ENCODE assay signal across 11 cellular contexts in the genomic region with DNA sequence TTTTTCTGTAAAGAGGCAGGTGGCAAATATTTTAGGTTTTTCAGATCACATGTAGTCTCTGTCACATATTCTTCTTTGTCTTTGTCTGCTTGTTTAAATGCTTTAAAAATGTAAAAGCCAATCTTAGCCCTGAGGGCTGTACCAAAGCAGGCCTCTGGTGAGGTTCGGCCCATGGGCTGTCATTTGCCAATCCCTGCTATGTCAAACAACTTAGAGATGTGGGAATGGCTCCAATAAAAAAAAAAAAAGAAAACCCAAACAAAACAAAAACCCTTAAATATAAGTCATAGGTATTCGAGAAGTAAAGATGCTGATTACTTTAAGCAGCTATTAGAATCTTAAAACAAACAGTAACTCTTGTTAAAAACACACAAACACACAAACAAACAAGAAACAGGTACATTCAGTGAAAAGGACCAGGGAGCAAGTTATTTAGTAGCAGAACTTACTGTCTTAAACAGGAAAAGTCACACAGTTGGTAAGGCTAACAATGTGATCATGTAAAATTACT.
DNase-seq lines count a peak whose midpoint lies in the region; ATAC-seq and TF ChIP-seq lines count a peak whose summit lies in the region.
"Had no signal": no experiment of that assay in that cellular context is flagged by ENCODE, and none has a peak within 500 bp of the region (broad histone marks: within the 10 kb centered on the region; RNA-seq: fewer than 3 reads in every experiment).

No MANE protein-coding gene starts in this region.

- H3K4me1 ChIP-seq in esophagus squamous epithelium (peaks cover 0 to 20% (median 8%) of the 10 kb centered on the region in 3 donors), adrenal gland (replicated peaks in 1 of 2) (peaks cover 14 to 15% of the 10 kb centered on the region in 2 donors), body of pancreas (no peaks in the 10 kb centered on the region)
- H3K4me1 ChIP-seq: SJCRH30 had no signal

- peaks cover 56% of the 10 kb centered on the region for H3K4me1 Mint-ChIP-seq in stimulated activated naive CD8-positive, alpha-beta T cell treated with anti-CD3 and anti-CD28 coated beads, Interleukin-15, Interleukin-2, amounts not matched to agents 100 ng/mL and 50 ng/mL, for 24 hours (ENCODE audit: low read depth)
- peaks cover 39% of the 10 kb centered on the region for H3K4me1 Mint-ChIP-seq in T-helper 2 cell treated with Interferon-gamma antibody and Interleukin-4, amounts not matched to agents 5 μg/mL and 100 μg/mL, for 36 hours (ENCODE audit: low read depth)

- TF ChIP-seq POLR2A in esophagus squamous epithelium (IDR thresholded peaks at IDR 0.05) (no peak), adrenal gland (IDR thresholded peaks at IDR 0.05) (no peak), body of pancreas (IDR thresholded peaks at IDR 0.05) (no peak)

- ATAC-seq in stimulated activated naive CD8-positive, alpha-beta T cell treated with anti-CD3 and anti-CD28 coated beads, Interleukin-15, Interleukin-2, amounts not matched to agents 100 U/mL and 50 U/mL, for 24 hours = no peak
- ATAC-seq in body of pancreas = no peak

- no peaks in the 10 kb centered on the region for H3K36me3 ChIP-seq in esophagus squamous epithelium
- no peaks in the 10 kb centered on the region for H3K36me3 ChIP-seq in adrenal gland (replicated peaks in 1 of 2)
- no peaks in the 10 kb centered on the region for H3K36me3 ChIP-seq in body of pancreas (replicated peaks in 1 of 2; ENCODE audit: insufficient read depth in 1 of 2, low read depth in 2 of 2)
- H3K36me3 ChIP-seq: SJCRH30 had no signal

- TF ChIP-seq CTCF in esophagus squamous epithelium (IDR thresholded peaks at IDR 0.05) (no peak), adrenal gland (IDR thresholded peaks at IDR 0.05) (no peak), body of pancreas (IDR thresholded peaks at IDR 0.05) (no peak)

- H3K27me3 ChIP-seq in esophagus squamous epithelium = no peaks in the 10 kb centered on the region
- H3K27me3 ChIP-seq in adrenal gland = no peaks in the 10 kb centered on the region
- H3K27me3 ChIP-seq in body of pancreas = no peaks in the 10 kb centered on the region
- H3K27me3 ChIP-seq: SJCRH30 had no signal

- H3K4me3 Mint-ChIP-seq in stimulated activated naive CD8-positive, alpha-beta T cell treated with anti-CD3 and anti-CD28 coated beads, Interleukin-15, Interleukin-2, amounts not matched to agents 100 ng/mL and 50 ng/mL, for 24 hours = peak overlapping the region; percentile 77
- H3K4me3 Mint-ChIP-seq in T-helper 2 cell treated with Interferon-gamma antibody and Interleukin-4, amounts not matched to agents 5 μg/mL and 100 μg/mL, for 36 hours = peak overlapping the region; percentile 70

- H3K27ac Mint-ChIP-seq in stimulated activated naive CD8-positive, alpha-beta T cell treated with anti-CD3 and anti-CD28 coated beads, Interleukin-15, Interleukin-2, amounts not matched to agents 100 ng/mL and 50 ng/mL, for 24 hours = peak overlapping the region; percentile 100
- peak overlapping the region; percentile 93 for H3K27ac Mint-ChIP-seq in T-helper 2 cell treated with Interferon-gamma antibody and Interleukin-4, amounts not matched to agents 5 μg/mL and 100 μg/mL, for 36 hours

- peaks cover 68% of the 10 kb centered on the region for H3K36me3 Mint-ChIP-seq in stimulated activated naive CD8-positive, alpha-beta T cell treated with anti-CD3 and anti-CD28 coated beads, Interleukin-15, Interleukin-2, amounts not matched to agents 100 ng/mL and 50 ng/mL, for 24 hours (ENCODE audit: low read depth)
- H3K36me3 Mint-ChIP-seq in T-helper 2 cell treated with Interferon-gamma antibody and Interleukin-4, amounts not matched to agents 5 μg/mL and 100 μg/mL, for 36 hours (ENCODE audit: low read depth) = peaks cover 26% of the 10 kb centered on the region

- H3K27ac ChIP-seq in esophagus squamous epithelium (peak overlapping the region in 3 of 4 donors; percentile 41 to 57 (median 52)), adrenal gland (peak overlapping the region in 2 of 5 donors; percentile 55 to 57), body of pancreas (no peak overlapping the region)
- H3K27ac ChIP-seq: SJCRH30 had no signal

- H3K4me3 ChIP-seq in esophagus squamous epithelium = no peak overlapping the region
- no peak overlapping the region for H3K4me3 ChIP-seq in adrenal gland
- no peak overlapping the region for H3K4me3 ChIP-seq in body of pancreas
- H3K4me3 ChIP-seq: SJCRH30 had no signal

- H3K9me3 Mint-ChIP-seq in stimulated activated naive CD8-positive, alpha-beta T cell treated with anti-CD3 and anti-CD28 coated beads, Interleukin-15, Interleukin-2, amounts not matched to agents 100 ng/mL and 50 ng/mL, for 24 hours = peaks cover 61% of the 10 kb centered on the region
- H3K9me3 Mint-ChIP-seq in T-helper 2 cell treated with Interferon-gamma antibody and Interleukin-4, amounts not matched to agents 5 μg/mL and 100 μg/mL, for 36 hours = peaks cover 50% of the 10 kb centered on the region

- intact Hi-C loops in esophagus squamous epithelium (cut with DNase I) = no loop called here
- intact Hi-C loops in adrenal gland (cut with DNase I) = no loop called here
- intact Hi-C loops in body of pancreas (cut with DNase I) = no loop called here

- no peak for DNase-seq in stimulated activated naive CD8-positive, alpha-beta T cell treated with anti-CD3 and anti-CD28 coated beads, Interleukin-15, Interleukin-2, amounts not matched to agents 100 U/mL and 50 U/mL, for 24 hours
- no peak for DNase-seq in T-helper 2 cell treated with Interferon-gamma antibody and Interleukin-4, amounts not matched to agents 5 μg/mL and 100 μg/mL, for 36 hours (ENCODE audit: low spot score)
- DNase-seq in esophagus squamous epithelium (lab: John Stamatoyannopoulos, UW) (no peak), adrenal gland (no peak), NCI-H2081 (lab: John Stamatoyannopoulos, UW) (no peak), retina (no peak), body of pancreas (no peak)
- DNase-seq: left cardiac atrium, NCI-H524 treated with DMSO at 0.1 percent for 48 hours had no signal

- peaks cover 0 to 36% (median 13%) of the 10 kb centered on the region in 3 donors for H3K9me3 ChIP-seq in esophagus squamous epithelium
- H3K9me3 ChIP-seq in adrenal gland (replicated peaks in 1 of 3) = no peaks in the 10 kb centered on the region
- peaks cover 0 to 26% (median 0%) of the 10 kb centered on the region in 3 donors for H3K9me3 ChIP-seq in body of pancreas

- H3K27me3 Mint-ChIP-seq in stimulated activated naive CD8-positive, alpha-beta T cell treated with anti-CD3 and anti-CD28 coated beads, Interleukin-15, Interleukin-2, amounts not matched to agents 100 ng/mL and 50 ng/mL, for 24 hours = peaks cover 4% of the 10 kb centered on the region
- no peaks in the 10 kb centered on the region for H3K27me3 Mint-ChIP-seq in T-helper 2 cell treated with Interferon-gamma antibody and Interleukin-4, amounts not matched to agents 5 μg/mL and 100 μg/mL, for 36 hours (ENCODE audit: low read depth)

- 52 to 59% methylated on average over 2 of the region's 2 CpGs for WGBS in esophagus squamous epithelium, 2 donors
- WGBS in adrenal gland, 4 donors = 75 to 78% (median 76%) methylated on average over 2 of the region's 2 CpGs
- WGBS in body of pancreas, 2 donors = 64 to 68% methylated on average over 2 of the region's 2 CpGs

Comparison
In these comparisons a context has a peak if more than half of its experiments do, and no peak if none do; other contexts are left out.
1. H3K27ac ChIP-seq: peak in esophagus squamous epithelium (3 of 4); none in body of pancreas (0 of 4).